ENCODE assay signal across 1 cellular context in the genomic region with DNA sequence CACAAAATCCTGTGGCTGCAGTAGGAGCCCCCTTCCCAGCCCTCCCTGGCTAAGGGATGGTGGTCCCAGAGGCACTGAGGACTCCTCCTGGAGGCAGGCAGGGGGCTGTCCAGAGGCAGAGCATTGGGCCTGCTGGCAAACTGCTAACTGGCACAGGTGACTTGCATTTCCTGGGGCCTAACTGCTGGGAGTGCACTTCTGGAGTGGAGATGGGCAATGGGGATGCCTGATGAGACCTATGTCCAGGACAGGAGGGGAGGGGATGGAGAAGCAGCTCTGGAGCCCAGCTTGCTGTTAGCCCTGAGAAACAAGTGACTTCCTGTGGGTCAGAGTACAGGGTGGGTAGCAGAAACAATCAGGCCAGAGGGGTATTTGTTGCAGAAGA.
TF ChIP-seq lines count a peak whose summit lies in the region.

No MANE protein-coding gene starts in this region.

TF ChIP-seq in H1, 55 proteins besides CTCF, POLR2A, EP300 and RAD21 (continued from another document):
- TF ChIP-seq MAX (IDR thresholded peaks at IDR 0.05): no peak
